In genomic region chrX:119614776-119615175, GRCh38 we compare ENCODE assay signal across 2 cellular contexts.
TF ChIP-seq lines count a peak whose summit lies in the region.

No MANE protein-coding gene starts in this region.

TF ChIP-seq in HepG2, 621 proteins besides CTCF, POLR2A, EP300 and RAD21:
- TF ChIP-seq CREB1 (IDR thresholded peaks at IDR 0.05), result peak; percentile 81
- TF ChIP-seq CREB1 (CRISPR knock-in tag; IDR thresholded peaks at IDR 0.05), result no peak
- no peak for TF ChIP-seq SMAD9 (CRISPR knock-in tag; IDR thresholded peaks at IDR 0.05)

TF ChIP-seq in GM23338, 12 proteins besides CTCF, POLR2A, EP300 and RAD21:
- TF ChIP-seq ETS1 (IDR thresholded peaks at IDR 0.05) (no peak), ZNF462 (CRISPR knock-in tag; IDR thresholded peaks at IDR 0.05) (no peak), JUNB (IDR thresholded peaks at IDR 0.05; ENCODE audit: unreplicated experiment) (no peak), REST (IDR thresholded peaks at IDR 0.05; ENCODE audit: unreplicated experiment) (no peak), EZH2 (IDR thresholded peaks at IDR 0.05; ENCODE audit: low read depth, unreplicated experiment) (no peak), ZNF114 (CRISPR knock-in tag; IDR thresholded peaks at IDR 0.05) (no peak), STAT1 (IDR thresholded peaks at IDR 0.05; ENCODE audit: unreplicated experiment) (no peak), NANOG (IDR thresholded peaks at IDR 0.05; ENCODE audit: borderline replicate concordance) (no peak), CREB1 (CRISPR knock-in tag; IDR thresholded peaks at IDR 0.05; ENCODE audit: low read depth) (no peak)
